Comparison of ENCODE assay signal across 8 cellular contexts in genomic region chr14:103512701-103513611, GRCh38. TPM values are rescaled to one million over a fixed set of nuclear protein-coding genes. Genes with fewer than 3 reads are reported as not detected.
A peak's percentile ranks its signal among the peaks of the same experiment; 100 is the strongest.
DNase-seq lines count a peak whose midpoint lies in the region; ATAC-seq, FAIRE-seq and TF ChIP-seq lines count a peak whose summit lies in the region.

No MANE protein-coding gene starts in this region.

- no peak for TF ChIP-seq POLR2A in A549 (IDR thresholded peaks at IDR 0.05; ENCODE audit: low read length)

- no peak for TF ChIP-seq RAD21 in A549 (conservative IDR thresholded peaks at IDR 0.05 in 1 of 2, IDR thresholded peaks at IDR 0.05 in 1 of 2)

- no peak overlapping the region for H3K4me3 Mint-ChIP-seq in stimulated activated naive CD8-positive, alpha-beta T cell treated with anti-CD3 and anti-CD28 coated beads, Interleukin-15, amount 100 ng/mL, for 72 hours

- WGBS in A549 (ENCODE audit: missing lambda C conversion rate) = 90% methylated on average over 25 of the region's 25 CpGs

- TF ChIP-seq CTCF in A549 (IDR thresholded peaks at IDR 0.05) = no peak
- no peak for TF ChIP-seq CTCF in astrocyte of the cerebellum (IDR thresholded peaks at IDR 0.05; ENCODE audit: low read depth, low read length, missing control alignments)
- no peak for TF ChIP-seq CTCF in OCI-LY7 (conservative IDR thresholded peaks at IDR 0.05; ENCODE audit: low read length)

- CTCF ChIA-PET in A549 (lab: Yijun Ruan, JAX) = interaction anchor here (7.6 kb wide), 1 partner anchor 12 kb away, joined by 62 read pairs; no protein-coding TSS in a partner anchor
- CTCF ChIA-PET in OCI-LY7 (lab: Charles Lee; ENCODE audit: unreplicated experiment) = interaction anchor here (0.6 kb wide), 1 partner anchor 63 kb away, joined by 3 read pairs; no protein-coding TSS in a partner anchor

- H3K79me2 ChIP-seq in OCI-LY7 (ENCODE audit: insufficient read depth, low read depth, low read length) = no peaks in the 10 kb centered on the region

- H4K20me1 ChIP-seq in OCI-LY7 (ENCODE audit: insufficient read depth, low read length) = no peaks in the 10 kb centered on the region

- ATAC-seq in A549 (peak; percentile 12 to 15; a peak in 3 of 6 replicates), HG02571 (IDR thresholded peaks at IDR 0.05; ENCODE audit: unreplicated experiment) (no peak)
- peak; percentile 37 for ATAC-seq in stimulated activated naive CD8-positive, alpha-beta T cell treated with anti-CD3 and anti-CD28 coated beads, Interleukin-15, amount 100 ng/mL, for 72 hours

- H3K9me2 ChIP-seq in OCI-LY7 (ENCODE audit: insufficient read depth, low read length) = no peaks in the 10 kb centered on the region

- no peaks in the 10 kb centered on the region for H3K9me3 Mint-ChIP-seq in stimulated activated naive CD8-positive, alpha-beta T cell treated with anti-CD3 and anti-CD28 coated beads, Interleukin-15, amount 100 ng/mL, for 72 hours

- FAIRE-seq in A549 (lab: Jason Lieb, UNC) = no peak

- no TSS peak for BruUV-seq in OCI-LY7 (replicated peaks; lab: Mats Ljungman, UMichigan)

- H3K9me3 ChIP-seq in A549 = no peaks in the 10 kb centered on the region
- no peaks in the 10 kb centered on the region for H3K9me3 ChIP-seq in OCI-LY7 (ENCODE audit: low read length)

- no peaks in the 10 kb centered on the region for H3K4me1 Mint-ChIP-seq in stimulated activated naive CD8-positive, alpha-beta T cell treated with anti-CD3 and anti-CD28 coated beads, Interleukin-15, amount 100 ng/mL, for 72 hours

- H3K4me2 ChIP-seq in A549 = no peak overlapping the region
- H3K4me2 ChIP-seq in OCI-LY7 (ENCODE audit: low read length) = no peak overlapping the region

- H3K27ac ChIP-seq in A549 = no peak overlapping the region
- no peak overlapping the region for H3K27ac ChIP-seq in OCI-LY7 (ENCODE audit: low read depth, low read length, poor library complexity, severe bottlenecking)

- H3K4me1 ChIP-seq in A549 (no peaks in the 10 kb centered on the region), OCI-LY7 (ENCODE audit: insufficient read depth, low read length, poor library complexity, severe bottlenecking) (no peaks in the 10 kb centered on the region)

- TF ChIP-seq EP300 in A549 (IDR thresholded peaks at IDR 0.05) = no peak

- intact Hi-C loops in OCI-LY7 (cut with micrococcal nuclease; ENCODE audit: unreplicated experiment) = no loop called here

- no peaks in the 10 kb centered on the region for H3K27me3 Mint-ChIP-seq in stimulated activated naive CD8-positive, alpha-beta T cell treated with anti-CD3 and anti-CD28 coated beads, Interleukin-15, amount 100 ng/mL, for 72 hours

- in situ Hi-C loops in KBM-7 (cut with MboI; ENCODE audit: low pct_unique_long_range_greater_than_20kb, low sequenced_read_pairs) (no loop called here), astrocyte of the cerebellum (cut with HindIII; ENCODE audit: low sequenced_read_pairs) (loop anchor here (5.0 kb wide), 1 partner anchor 79 kb away; no protein-coding TSS in a partner anchor)

- no peak overlapping the region for H2AFZ ChIP-seq in OCI-LY7 (ENCODE audit: low read length)

- H3K4me3 ChIP-seq in A549 (no peak overlapping the region), astrocyte of the cerebellum (ENCODE audit: low read depth, low read length) (no peak overlapping the region), OCI-LY7 (ENCODE audit: low read depth, low read length, poor library complexity, severe bottlenecking) (no peak overlapping the region)

- DNase-seq in A549 (ENCODE audit: low read depth in 1 of 2, low spot score in 1 of 2) (no peak), KBM-7 (peak; percentile 47), astrocyte of the cerebellum (ENCODE audit: low read depth) (peak; percentile 19), inferior parietal cortex (ENCODE audit: extremely low spot score) (peak; percentile 67), OCI-LY7 (ENCODE audit: low spot score) (no peak), NOMO-1 treated with dmso at 0.1 percent for 144 hours (lab: John Stamatoyannopoulos, UW; ENCODE audit: unreplicated experiment) (no peak)
- DNase-seq in stimulated activated naive CD8-positive, alpha-beta T cell treated with anti-CD3 and anti-CD28 coated beads, Interleukin-15, amount 100 ng/mL, for 72 hours = no peak

- POLR2A ChIA-PET in A549 (lab: Yijun Ruan, JAX) = no interaction called here
- POLR2A ChIA-PET in OCI-LY7 (lab: Charles Lee) = interaction anchor here (0.6 kb wide), 1 partner anchor 412 kb away, joined by 3 read pairs; no protein-coding TSS in a partner anchor

- peaks cover 12% of the 10 kb centered on the region; the same call in 1 of the 2 replicates for H3K36me3 ChIP-seq in OCI-LY7 (ENCODE audit: insufficient read depth, low read length)

- no peak overlapping the region for H3K27ac Mint-ChIP-seq in stimulated activated naive CD8-positive, alpha-beta T cell treated with anti-CD3 and anti-CD28 coated beads, Interleukin-15, amount 100 ng/mL, for 72 hours

TF ChIP-seq in A549, 52 proteins besides CTCF, POLR2A, EP300 and RAD21:
- TF ChIP-seq CHD2 (IDR thresholded peaks at IDR 0.05; ENCODE audit: low read length, partially characterized antibody) (no peak), MYC (IDR thresholded peaks at IDR 0.05; ENCODE audit: borderline replicate concordance, low read length) (no peak), ESRRA (IDR thresholded peaks at IDR 0.05; ENCODE audit: borderline replicate concordance, low read length) (no peak), HDAC2 (IDR thresholded peaks at IDR 0.05) (no peak), EHMT2 (IDR thresholded peaks at IDR 0.05; ENCODE audit: low read depth) (no peak), HOXB5 (CRISPR knock-in tag; IDR thresholded peaks at IDR 0.05) (no peak), TFCP2L1 (CRISPR knock-in tag; IDR thresholded peaks at IDR 0.05) (no peak), SMC3 (IDR thresholded peaks at IDR 0.05) (no peak)
TF ChIP-seq in A549: peak in this region for 0.

RNA-seq across cellular contexts. Expression of gene CKB, which starts 9.7 kb away (rescaled TPM):
- polyA plus RNA-seq in A549 (2011; rRNA removed) (39.4 and 52.3 TPM in 2 replicates), A549 (2017; fragmentation: RNase III; extraction: RNeasy Plus Mini Kit Qiagen cat#74134 plus additional on column Dnase treatment) (63.6 to 79.8 TPM (median 72.0 TPM) in 3 replicates)
- polyA plus RNA-seq in A549 (2012; cell fraction: cytosol; rRNA removed) = 209 and 212 TPM in 2 replicates
- polyA plus RNA-seq in A549 (2012; cell fraction: nucleus; rRNA removed) = 253 and 407 TPM in 2 replicates
- polyA minus RNA-seq in A549 (2011; rRNA and poly(A)+ RNA removed) = 13.0 and 19.4 TPM in 2 replicates
- 0.57 and 0.82 TPM in 2 replicates for total RNA-seq in OCI-LY7 (2014; rRNA removed; shearing (Covaris generic))
- total RNA-seq in OCI-LY7 (2022) = 3.0 and 3.2 TPM in 2 replicates

RNA-seq across cellular contexts. Expression of gene TRMT61A, which starts 16.0 kb away (rescaled TPM):
- polyA plus RNA-seq in A549 (2011; rRNA removed) (8.3 TPM in 2 replicates), A549 (2017; fragmentation: RNase III; extraction: RNeasy Plus Mini Kit Qiagen cat#74134 plus additional on column Dnase treatment) (19.3 to 20.5 TPM (median 19.4 TPM) in 3 replicates)
- polyA plus RNA-seq in A549 (2012; cell fraction: cytosol; rRNA removed) = 27.2 and 40.2 TPM in 2 replicates
- 56.6 and 72.3 TPM in 2 replicates for polyA plus RNA-seq in A549 (2012; cell fraction: nucleus; rRNA removed)
- 7.1 and 8.4 TPM in 2 replicates for polyA minus RNA-seq in A549 (2011; rRNA and poly(A)+ RNA removed)
- 16.7 and 17.1 TPM in 2 replicates for total RNA-seq in OCI-LY7 (2014; rRNA removed; shearing (Covaris generic))
- 11.2 and 13.1 TPM in 2 replicates for total RNA-seq in OCI-LY7 (2022)

RNA-seq across cellular contexts. Expression of gene BAG5, which starts 49.5 kb away (rescaled TPM):
- polyA plus RNA-seq in A549 (2011; rRNA removed) = 20.4 and 20.8 TPM in 2 replicates
- polyA plus RNA-seq in A549 (2012; cell fraction: cytosol; rRNA removed) = 4.7 and 5.6 TPM in 2 replicates
- 2.6 and 4.8 TPM in 2 replicates for polyA plus RNA-seq in A549 (2012; cell fraction: nucleus; rRNA removed)
- 23.8 to 25.4 TPM (median 24.8 TPM) in 3 replicates for polyA plus RNA-seq in A549 (2017; fragmentation: RNase III; extraction: RNeasy Plus Mini Kit Qiagen cat#74134 plus additional on column Dnase treatment)
- polyA minus RNA-seq in A549 (2011; rRNA and poly(A)+ RNA removed) = 16.9 and 19.1 TPM in 2 replicates
- total RNA-seq in OCI-LY7 (2014; rRNA removed; shearing (Covaris generic)) = 26.1 and 29.2 TPM in 2 replicates
- 36.3 and 38.7 TPM in 2 replicates for total RNA-seq in OCI-LY7 (2022)

RNA-seq across cellular contexts. Expression of gene COA8, which starts 49.8 kb away (rescaled TPM):
- polyA plus RNA-seq in A549 (2011; rRNA removed) (23.2 and 29.8 TPM in 2 replicates), A549 (2017; fragmentation: RNase III; extraction: RNeasy Plus Mini Kit Qiagen cat#74134 plus additional on column Dnase treatment) (32.1 to 38.2 TPM (median 34.9 TPM) in 3 replicates)
- 11.0 and 14.3 TPM in 2 replicates for polyA plus RNA-seq in A549 (2012; cell fraction: cytosol; rRNA removed)
- polyA plus RNA-seq in A549 (2012; cell fraction: nucleus; rRNA removed) = 5.5 and 5.6 TPM in 2 replicates
- 3.6 and 4.1 TPM in 2 replicates for polyA minus RNA-seq in A549 (2011; rRNA and poly(A)+ RNA removed)
- total RNA-seq in OCI-LY7 (2014; rRNA removed; shearing (Covaris generic)) = 18.2 and 18.7 TPM in 2 replicates
- 33.0 and 38.9 TPM in 2 replicates for total RNA-seq in OCI-LY7 (2022)

Comparison
In these comparisons a context has a peak if more than half of its experiments do, and no peak if none do; other contexts are left out.
1. DNase-seq: peak in KBM-7 (single experiment), astrocyte of the cerebellum (single experiment) and inferior parietal cortex (single experiment); none in A549 (0 of 2), stimulated activated naive CD8-positive, alpha-beta T cell treated with anti-CD3 and anti-CD28 coated beads, Interleukin-15, amount 100 ng/mL, for 72 hours (0 of 2), OCI-LY7 (single experiment) and NOMO-1 treated with dmso at 0.1 percent for 144 hours (single experiment).